Comparison of ENCODE assay signal across 8 cellular contexts in genomic region chr13:113862766-113863510, GRCh38. TPM values are rescaled to one million over a fixed set of nuclear protein-coding genes. Genes with fewer than 3 reads are reported as not detected.
DNase-seq lines count a peak whose midpoint lies in the region; ATAC-seq and TF ChIP-seq lines count a peak whose summit lies in the region.

No MANE protein-coding gene starts in this region.

- no peak for TF ChIP-seq CTCF in CD4-positive, alpha-beta T cell (IDR thresholded peaks at IDR 0.05)
- no peak for TF ChIP-seq CTCF in fibroblast of mammary gland (conservative IDR thresholded peaks at IDR 0.05; ENCODE audit: control insufficient read depth, insufficient read depth, low read depth, low read length)

- H3K27me3 ChIP-seq in CD4-positive, alpha-beta T cell (ENCODE audit: control insufficient read depth, insufficient read depth, low read length) = peaks cover 36% of the 10 kb centered on the region
- H3K27me3 ChIP-seq in naive thymus-derived CD4-positive, alpha-beta T cell (ENCODE audit: control insufficient read depth in 2 of 2, insufficient read depth in 2 of 2, low read length in 2 of 2) = peaks cover 6 to 17% of the 10 kb centered on the region in 2 donors

- CTCF ChIA-PET in CD4-positive, alpha-beta T cell (lab: Charles Lee) = no interaction called here
- CTCF ChIA-PET in HEK293T (lab: Yijun Ruan, JAX) = no interaction called here
- CTCF ChIA-PET in activated CD4-positive, alpha-beta memory T cell treated with anti-CD3 and anti-CD28 coated beads for 36 hours (lab: Charles Lee) = no interaction called here
- CTCF ChIA-PET in naive thymus-derived CD4-positive, alpha-beta T cell (lab: Charles Lee) = interaction anchor here (0.7 kb wide), 1 partner anchor 8 kb away, joined by 3 read pairs; no protein-coding TSS in a partner anchor

- ATAC-seq in CD4-positive, alpha-beta T cell (ENCODE audit: poor library complexity) = no peak
- ATAC-seq in naive thymus-derived CD4-positive, alpha-beta T cell = peak; percentile 51
- ATAC-seq in GM19035 (IDR thresholded peaks at IDR 0.05; ENCODE audit: unreplicated experiment) (no peak), HG02870 (IDR thresholded peaks at IDR 0.05; ENCODE audit: unreplicated experiment) (no peak)

- H3K4me1 ChIP-seq in naive thymus-derived CD4-positive, alpha-beta T cell (ENCODE audit: control insufficient read depth in 2 of 2, insufficient read depth in 2 of 2, low read length in 2 of 2) = peaks cover 0 to 5% of the 10 kb centered on the region in 2 donors

- no peaks in the 10 kb centered on the region for H3K36me3 ChIP-seq in naive thymus-derived CD4-positive, alpha-beta T cell (ENCODE audit: control insufficient read depth in 2 of 3, insufficient read depth in 3 of 3, low read length in 3 of 3)

- peak overlapping the region; percentile 85 for H3K4me3 Mint-ChIP-seq in CD4-positive, alpha-beta T cell
- H3K4me3 Mint-ChIP-seq in activated CD4-positive, alpha-beta memory T cell treated with anti-CD3 and anti-CD28 coated beads for 36 hours = peak overlapping the region; percentile 64
- peak overlapping the region; percentile 62 to 87 (median 76) for H3K4me3 Mint-ChIP-seq in naive thymus-derived CD4-positive, alpha-beta T cell

- no peak for DNase-seq in CD4-positive, alpha-beta T cell
- DNase-seq in HEK293T (ENCODE audit: extremely low spot score) (peak; percentile 17), fibroblast of mammary gland (ENCODE audit: low read depth) (no peak)
- DNase-seq in activated CD4-positive, alpha-beta memory T cell treated with anti-CD3 and anti-CD28 coated beads for 36 hours = peak; percentile 31
- peak in 1 of 9 donors; percentile 33 for DNase-seq in naive thymus-derived CD4-positive, alpha-beta T cell
- DNase-seq in effector CD8-positive, alpha-beta T cell (lab: John Stamatoyannopoulos, UW) = no peak

- H3K27me3 Mint-ChIP-seq in CD4-positive, alpha-beta T cell = peaks cover 61% of the 10 kb centered on the region
- H3K27me3 Mint-ChIP-seq in activated CD4-positive, alpha-beta memory T cell treated with anti-CD3 and anti-CD28 coated beads for 36 hours = peaks cover 35% of the 10 kb centered on the region
- peaks cover 38 to 53% (median 41%) of the 10 kb centered on the region in 5 donors for H3K27me3 Mint-ChIP-seq in naive thymus-derived CD4-positive, alpha-beta T cell

- peaks cover 12% of the 10 kb centered on the region for H3K4me1 Mint-ChIP-seq in CD4-positive, alpha-beta T cell (ENCODE audit: low read depth)
- H3K4me1 Mint-ChIP-seq in activated CD4-positive, alpha-beta memory T cell treated with anti-CD3 and anti-CD28 coated beads for 36 hours (ENCODE audit: low read depth) = peaks cover 12% of the 10 kb centered on the region
- H3K4me1 Mint-ChIP-seq in naive thymus-derived CD4-positive, alpha-beta T cell = peaks cover 6 to 16% (median 14%) of the 10 kb centered on the region in 7 donors

- POLR2A ChIA-PET in CD4-positive, alpha-beta T cell (lab: Charles Lee) = interaction anchor here (1.4 kb wide), 1 partner anchor 16 kb away, joined by 4 read pairs; no protein-coding TSS in a partner anchor
- POLR2A ChIA-PET in HEK293T (lab: Yijun Ruan, JAX) = no interaction called here
- POLR2A ChIA-PET in activated CD4-positive, alpha-beta memory T cell treated with anti-CD3 and anti-CD28 coated beads for 36 hours (lab: Charles Lee) = no interaction called here
- POLR2A ChIA-PET in naive thymus-derived CD4-positive, alpha-beta T cell (lab: Charles Lee) = no interaction called here

- no peak overlapping the region for H3K27ac ChIP-seq in CD4-positive, alpha-beta T cell (ENCODE audit: low read depth, low read length)
- H3K27ac ChIP-seq in naive thymus-derived CD4-positive, alpha-beta T cell (ENCODE audit: low read depth, low read length) = no peak overlapping the region

- H3K9me3 Mint-ChIP-seq in CD4-positive, alpha-beta T cell = no peaks in the 10 kb centered on the region
- peaks cover 12% of the 10 kb centered on the region for H3K9me3 Mint-ChIP-seq in activated CD4-positive, alpha-beta memory T cell treated with anti-CD3 and anti-CD28 coated beads for 36 hours
- H3K9me3 Mint-ChIP-seq in naive thymus-derived CD4-positive, alpha-beta T cell = peaks cover 0 to 15% (median under 1%) of the 10 kb centered on the region in 11 donors

- no peaks in the 10 kb centered on the region for H3K36me3 Mint-ChIP-seq in CD4-positive, alpha-beta T cell (ENCODE audit: low read depth)
- peaks cover 3% of the 10 kb centered on the region for H3K36me3 Mint-ChIP-seq in activated CD4-positive, alpha-beta memory T cell treated with anti-CD3 and anti-CD28 coated beads for 36 hours
- peaks cover 0 to 3% (median 0%) of the 10 kb centered on the region in 5 donors for H3K36me3 Mint-ChIP-seq in naive thymus-derived CD4-positive, alpha-beta T cell

- no peaks in the 10 kb centered on the region for H3K9me3 ChIP-seq in CD4-positive, alpha-beta T cell (ENCODE audit: control insufficient read depth, low read length)
- no peaks in the 10 kb centered on the region for H3K9me3 ChIP-seq in naive thymus-derived CD4-positive, alpha-beta T cell (ENCODE audit: control insufficient read depth in 2 of 3, low read length in 3 of 3)

- peak overlapping the region; percentile 87 for H3K4me3 ChIP-seq in fibroblast of mammary gland (ENCODE audit: control insufficient read depth, low read depth, low read length)
- H3K4me3 ChIP-seq in naive thymus-derived CD4-positive, alpha-beta T cell (ENCODE audit: low read length) = no peak overlapping the region

- H3K27ac Mint-ChIP-seq in CD4-positive, alpha-beta T cell = no peak overlapping the region
- no peak overlapping the region for H3K27ac Mint-ChIP-seq in activated CD4-positive, alpha-beta memory T cell treated with anti-CD3 and anti-CD28 coated beads for 36 hours
- no peak overlapping the region for H3K27ac Mint-ChIP-seq in naive thymus-derived CD4-positive, alpha-beta T cell

- intact Hi-C loops in CD4-positive, alpha-beta T cell (cut with DNase I, micrococcal nuclease) = no loop called here
- intact Hi-C loops in activated CD4-positive, alpha-beta memory T cell treated with anti-CD3 and anti-CD28 coated beads for 36 hours (cut with micrococcal nuclease) = no loop called here
- intact Hi-C loops in naive thymus-derived CD4-positive, alpha-beta T cell (cut with micrococcal nuclease) = loop anchor here in 1 of 2 donors (5.0 kb wide), 1 partner anchor 46 kb away; no protein-coding TSS in a partner anchor

TF ChIP-seq in HEK293T, 16 proteins besides CTCF, POLR2A, EP300 and RAD21:
- TF ChIP-seq TARDBP (IDR thresholded peaks at IDR 0.05) = no peak
- TF ChIP-seq NFRKB (IDR thresholded peaks at IDR 0.05) = no peak
- no peak for TF ChIP-seq ZNF384 (IDR thresholded peaks at IDR 0.05)
- TF ChIP-seq FOXK2 (IDR thresholded peaks at IDR 0.05) = no peak

RNA-seq across cellular contexts. Expression of gene GAS6, which starts 0.9 kb away (rescaled TPM):
- total RNA-seq in CD4-positive, alpha-beta T cell = 1 to 10 TPM in 1 of 2 experiments, under 1 TPM in 1; 0.52 to 1.0 TPM
- 1 to 10 TPM; 1.5 TPM for total RNA-seq in activated CD4-positive, alpha-beta memory T cell treated with anti-CD3 and anti-CD28 coated beads for 36 hours
- 1 to 10 TPM; 2.4 to 5.5 (median 3.2) TPM for total RNA-seq in naive thymus-derived CD4-positive, alpha-beta T cell
- polyA plus RNA-seq in naive thymus-derived CD4-positive, alpha-beta T cell = under 1 TPM in 1 of 2 donors, not detected in 1; 0.38 TPM

Comparison
In these comparisons a context has a peak if more than half of its experiments do, and no peak if none do; other contexts are left out.
1. DNase-seq: peak in HEK293T (single experiment) and activated CD4-positive, alpha-beta memory T cell treated with anti-CD3 and anti-CD28 coated beads for 36 hours (single experiment); none in CD4-positive, alpha-beta T cell (0 of 10), fibroblast of mammary gland (single experiment) and effector CD8-positive, alpha-beta T cell (single experiment).
2. Peak in every context shown above with its lines, with median percentiles within 50 percentile points of each other: H3K4me3 Mint-ChIP-seq.